Comparison of ENCODE assay signal across 26 cellular contexts in the genomic region with DNA sequence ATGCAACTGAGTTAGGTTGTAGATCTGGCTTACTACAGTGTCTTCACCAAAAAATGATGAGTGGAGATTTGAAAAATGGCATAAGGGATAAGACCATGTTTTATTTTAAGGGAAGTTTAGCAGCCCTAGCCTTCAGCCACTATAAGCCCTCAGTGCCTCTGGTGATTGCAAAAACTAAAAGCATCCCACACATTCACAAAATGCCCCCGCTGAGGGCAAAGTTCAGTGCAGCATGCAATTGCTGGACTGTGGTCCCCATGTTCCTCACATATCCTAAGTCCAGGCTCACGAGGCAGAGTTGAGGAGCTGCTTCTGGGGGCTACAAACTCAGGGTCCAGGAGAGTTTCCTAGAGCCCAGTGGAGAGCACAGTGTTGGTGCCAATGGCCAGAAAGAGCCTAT.
"Had no signal": no experiment of that assay in that cellular context is flagged by ENCODE, and none has a peak within 500 bp of the region (broad histone marks: within the 10 kb centered on the region; RNA-seq: fewer than 3 reads in every experiment).

No MANE protein-coding gene starts in this region.

- FAIRE-seq: small intestine, urothelium cell line had no signal

- H3K9ac ChIP-seq: neural progenitor cell, parathyroid adenoma had no signal

- H3K4me2 ChIP-seq: neural progenitor cell had no signal

- H3K4me3 ChIP-seq: neural progenitor cell, ovary, psoas muscle, right lobe of liver, sigmoid colon, stomach, thoracic aorta, thyroid gland, tibial nerve, upper lobe of left lung, vagina had no signal

- H3K9me3 ChIP-seq: ovary, psoas muscle, right lobe of liver, sigmoid colon, stomach, thoracic aorta, thyroid gland, tibial nerve, upper lobe of left lung, vagina had no signal

- H3K36me3 ChIP-seq: neural progenitor cell, ovary, right lobe of liver, sigmoid colon, stomach, thoracic aorta, thyroid gland, tibial nerve, upper lobe of left lung, vagina had no signal

- H3K27ac ChIP-seq: neural progenitor cell, ovary, parathyroid adenoma, psoas muscle, right lobe of liver, sigmoid colon, stomach, thoracic aorta, thyroid gland, tibial nerve, upper lobe of left lung, vagina had no signal

- H3K79me2 ChIP-seq: parathyroid adenoma had no signal

- H3K4me3 Mint-ChIP-seq: nephron; neural progenitor cell; stimulated activated effector memory CD8-positive, alpha-beta T cell treated with anti-CD3 and anti-CD28 coated beads, Interleukin-12 subunit alpha, Interleukin-12 subunit beta, amount 100 ng/mL, for 72 hours; stimulated activated naive B cell treated with anti-CD40 and anti-IgM and Interleukin-4, amounts not matched to agents 10 μg/mL and 1 μg/mL and 100 μg/mL, for 72 hours; stimulated activated naive CD8-positive, alpha-beta T cell treated with anti-CD3 and anti-CD28 coated beads, Interleukin-15, Interleukin-2, amounts not matched to agents 100 ng/mL and 50 ng/mL, for 24 hours had no signal

- H3K27me3 ChIP-seq: neural progenitor cell, ovary, right lobe of liver, sigmoid colon, stomach, thyroid gland, tibial nerve, upper lobe of left lung, vagina had no signal

- H3K36me3 Mint-ChIP-seq: neural progenitor cell; stimulated activated effector memory CD8-positive, alpha-beta T cell treated with anti-CD3 and anti-CD28 coated beads, Interleukin-12 subunit alpha, Interleukin-12 subunit beta, amount 100 ng/mL, for 72 hours; stimulated activated naive B cell treated with anti-CD40 and anti-IgM and Interleukin-4, amounts not matched to agents 10 μg/mL and 1 μg/mL and 100 μg/mL, for 72 hours had no signal

- H3K27ac Mint-ChIP-seq: nephron; neural progenitor cell; progenitor cell of endocrine pancreas; stimulated activated effector memory CD8-positive, alpha-beta T cell treated with anti-CD3 and anti-CD28 coated beads, Interleukin-12 subunit alpha, Interleukin-12 subunit beta, amount 100 ng/mL, for 72 hours; stimulated activated naive B cell treated with anti-CD40 and anti-IgM and Interleukin-4, amounts not matched to agents 10 μg/mL and 1 μg/mL and 100 μg/mL, for 72 hours; stimulated activated naive CD8-positive, alpha-beta T cell treated with anti-CD3 and anti-CD28 coated beads, Interleukin-15, Interleukin-2, amounts not matched to agents 100 ng/mL and 50 ng/mL, for 24 hours had no signal

- H3K4me1 ChIP-seq: neural progenitor cell, psoas muscle, right lobe of liver, sigmoid colon had no signal

- H3K9me3 Mint-ChIP-seq: stimulated activated effector memory CD8-positive, alpha-beta T cell treated with anti-CD3 and anti-CD28 coated beads, Interleukin-12 subunit alpha, Interleukin-12 subunit beta, amount 100 ng/mL, for 72 hours; stimulated activated naive CD8-positive, alpha-beta T cell treated with anti-CD3 and anti-CD28 coated beads, Interleukin-15, Interleukin-2, amounts not matched to agents 100 ng/mL and 50 ng/mL, for 24 hours had no signal

- H2AFZ ChIP-seq: neural progenitor cell, parathyroid adenoma had no signal

- DNase-seq: occipital lobe; ovary; psoas muscle; right cardiac atrium; right lobe of liver; sigmoid colon; small intestine; stimulated activated CD4-positive, alpha-beta T cell treated with anti-CD3 and anti-CD28 coated beads, Interleukin-15, amount 100 ng/mL, for 24 hours; stimulated activated CD4-positive, alpha-beta T cell treated with anti-CD3 and anti-CD28 coated beads, Interleukin-2, amount 100 ng/mL, for 24 hours; stimulated activated CD4-positive, alpha-beta T cell treated with anti-CD3 and anti-CD28 coated beads, Interleukin-2, amount 100 ng/mL, for 48 hours; stimulated activated CD4-positive, alpha-beta T cell treated with anti-CD3 and anti-CD28 coated beads, Interleukin-4, amount 100 ng/mL, for 24 hours; stimulated activated naive B cell treated with anti-CD40 and anti-IgM and Interleukin-4, amounts not matched to agents 10 μg/mL and 1 μg/mL and 100 μg/mL, for 72 hours; stimulated activated naive CD4-positive, alpha-beta T cell treated with Interleukin-2 at 50 U/mL for 16 hours; stomach; thyroid gland; upper lobe of left lung had no signal

- ATAC-seq: psoas muscle; right cardiac atrium; stimulated activated effector memory CD8-positive, alpha-beta T cell treated with anti-CD3 and anti-CD28 coated beads, Interleukin-12 subunit alpha, Interleukin-12 subunit beta, amount 100 ng/mL, for 72 hours; stimulated activated naive B cell treated with anti-CD40 and anti-IgM and Interleukin-4, amounts not matched to agents 10 μg/mL and 1 μg/mL and 100 μg/mL, for 72 hours had no signal

- H3K27me3 Mint-ChIP-seq: stimulated activated naive B cell treated with anti-CD40 and anti-IgM and Interleukin-4, amounts not matched to agents 10 μg/mL and 1 μg/mL and 100 μg/mL, for 72 hours had no signal
